ENCODE assay signal across 26 cellular contexts in genomic region chr13:42653694-42654093, GRCh38.
"Had no signal": no experiment of that assay in that cellular context is flagged by ENCODE, and none has a peak within 500 bp of the region (broad histone marks: within the 10 kb centered on the region; RNA-seq: fewer than 3 reads in every experiment).

No MANE protein-coding gene starts in this region.

- H3K4me3 Mint-ChIP-seq: activated naive CD4-positive, alpha-beta T cell treated with anti-CD3 and anti-CD28 coated beads, Interleukin-2, amount 50 U/mL, for 24 hours; activated naive CD8-positive, alpha-beta T cell treated with anti-CD3 and anti-CD28 coated beads, Interleukin-2, amount 50 U/mL, for 24 hours; activated T-helper 17 cell treated with anti-CD3 and anti-CD28 coated beads, Interleukin-2, amount 50 U/mL, for 72 hours; natural killer cell; stimulated activated naive CD8-positive, alpha-beta T cell treated with anti-CD3 and anti-CD28 coated beads, Interleukin-15, Interleukin-2, amounts not matched to agents 100 ng/mL and 50 ng/mL, for 24 hours had no signal

- FAIRE-seq: endothelial cell of umbilical vein, islet of Langerhans, urothelium cell line had no signal

- H3K36me3 ChIP-seq: breast epithelium, heart left ventricle, left lung, lower lobe of right lung, ovary, right lobe of liver, thoracic aorta had no signal

- H3K27ac Mint-ChIP-seq: activated naive CD4-positive, alpha-beta T cell treated with anti-CD3 and anti-CD28 coated beads, Interleukin-2, amount 50 U/mL, for 24 hours; activated naive CD8-positive, alpha-beta T cell treated with anti-CD3 and anti-CD28 coated beads, Interleukin-2, amount 50 U/mL, for 24 hours; activated T-helper 17 cell treated with anti-CD3 and anti-CD28 coated beads, Interleukin-2, amount 50 U/mL, for 72 hours; natural killer cell; progenitor cell of endocrine pancreas; stimulated activated naive CD8-positive, alpha-beta T cell treated with anti-CD3 and anti-CD28 coated beads, Interleukin-15, Interleukin-2, amounts not matched to agents 100 ng/mL and 50 ng/mL, for 24 hours had no signal

- H3K4me3 ChIP-seq: breast epithelium, heart left ventricle, left lung, lower lobe of right lung, ovary, right lobe of liver, thoracic aorta had no signal

- H3K9me3 Mint-ChIP-seq: activated naive CD4-positive, alpha-beta T cell treated with anti-CD3 and anti-CD28 coated beads, Interleukin-2, amount 50 U/mL, for 24 hours; activated naive CD8-positive, alpha-beta T cell treated with anti-CD3 and anti-CD28 coated beads, Interleukin-2, amount 50 U/mL, for 24 hours; activated T-helper 17 cell treated with anti-CD3 and anti-CD28 coated beads, Interleukin-2, amount 50 U/mL, for 72 hours; natural killer cell; stimulated activated naive CD8-positive, alpha-beta T cell treated with anti-CD3 and anti-CD28 coated beads, Interleukin-15, Interleukin-2, amounts not matched to agents 100 ng/mL and 50 ng/mL, for 24 hours had no signal

- H3K4me1 ChIP-seq: breast epithelium, heart left ventricle, left lung, lower lobe of right lung, right lobe of liver had no signal

- H3K4me1 Mint-ChIP-seq: activated naive CD4-positive, alpha-beta T cell treated with anti-CD3 and anti-CD28 coated beads, Interleukin-2, amount 50 U/mL, for 24 hours; activated naive CD8-positive, alpha-beta T cell treated with anti-CD3 and anti-CD28 coated beads, Interleukin-2, amount 50 U/mL, for 24 hours; activated T-helper 17 cell treated with anti-CD3 and anti-CD28 coated beads, Interleukin-2, amount 50 U/mL, for 72 hours; natural killer cell had no signal

- ATAC-seq: activated naive CD8-positive, alpha-beta T cell treated with anti-CD3 and anti-CD28 coated beads, Interleukin-2, amount 50 U/mL, for 24 hours; activated T-helper 17 cell treated with anti-CD3 and anti-CD28 coated beads, Interleukin-2, amount 50 U/mL, for 72 hours; esophagus mucosa; heart left ventricle; left lung; lower lobe of right lung; natural killer cell; right lobe of liver had no signal

- DNase-seq: activated CD4-positive, alpha-beta T cell treated with anti-CD3 and anti-CD28 coated beads for 48 hours; activated CD4-positive, alpha-beta T cell treated with anti-CD3 and anti-CD28 coated beads, Interleukin-2, amount 50 U/mL, for 48 hours; activated CD8-positive, alpha-beta memory T cell treated with anti-CD3 and anti-CD28 coated beads, Interleukin-2, amount 50 U/mL, for 4 hours; activated naive CD8-positive, alpha-beta T cell treated with anti-CD3 and anti-CD28 coated beads, Interleukin-2, amount 50 U/mL, for 24 hours; activated T-cell treated with anti-CD3 and anti-CD28 coated beads, Interleukin-2, amount 50 U/mL, for 1 hour; amygdala; central memory CD4-positive, alpha-beta T cell; foreskin fibroblast; heart left ventricle; left lung; lower lobe of right lung; mesenchymal stem cell; natural killer cell; ovary; right lobe of liver; stimulated activated CD4-positive, alpha-beta T cell treated with anti-CD3 and anti-CD28 coated beads, Interleukin-2, amount 100 ng/mL, for 48 hours had no signal

- H3K36me3 Mint-ChIP-seq: activated naive CD4-positive, alpha-beta T cell treated with anti-CD3 and anti-CD28 coated beads, Interleukin-2, amount 50 U/mL, for 24 hours; natural killer cell had no signal

- H3K9me3 ChIP-seq: breast epithelium, heart left ventricle, left lung, lower lobe of right lung, ovary, right lobe of liver, thoracic aorta had no signal

- H3K27me3 ChIP-seq: breast epithelium, ovary, right lobe of liver had no signal

- H3K27ac ChIP-seq: breast epithelium, heart left ventricle, left lung, lower lobe of right lung, ovary, right lobe of liver, thoracic aorta had no signal
